Comparison of ENCODE assay signal across 14 cellular contexts in genomic region chr4:16967722-16968121, GRCh38.
A peak's percentile ranks its signal among the peaks of the same experiment; 100 is the strongest.
DNase-seq lines count a peak whose midpoint lies in the region; ATAC-seq and TF ChIP-seq lines count a peak whose summit lies in the region.
"Had no signal": no experiment of that assay in that cellular context is flagged by ENCODE, and none has a peak within 500 bp of the region (broad histone marks: within the 10 kb centered on the region; RNA-seq: fewer than 3 reads in every experiment).

No MANE protein-coding gene starts in this region.

- H3K9me3 ChIP-seq in sigmoid colon (no peaks in the 10 kb centered on the region), HAP-1 (no peaks in the 10 kb centered on the region)
- H3K9me3 ChIP-seq: neutrophil had no signal

- H3K27ac ChIP-seq in sigmoid colon: peak overlapping the region in 3 of 4 donors; percentile 45 to 74 (median 56)
- H3K27ac ChIP-seq: neutrophil, RWPE1 had no signal

- TF ChIP-seq POLR2A in sigmoid colon (IDR thresholded peaks at IDR 0.05): no peak

- intact Hi-C loops in sigmoid colon (cut with DNase I): loop anchor here (2.0 to 10.0 kb wide), 3 partner anchors 70 to 273 kb away; partner anchors contain the start of gene LDB2

- H3K27me3 ChIP-seq in sigmoid colon: no peaks in the 10 kb centered on the region
- no peaks in the 10 kb centered on the region for H3K27me3 ChIP-seq in HAP-1 (ENCODE audit: low read depth)
- H3K27me3 ChIP-seq: neutrophil had no signal

- no peak for TF ChIP-seq CTCF in sigmoid colon (IDR thresholded peaks at IDR 0.05)

- DNase-seq in Ammon's horn (ENCODE audit: low spot score) (peak; percentile 13), dedifferentiated amniotic fluid mesenchymal stem cell (ENCODE audit: extremely low spot score) (peak; percentile 40), iris pigment epithelial cell (ENCODE audit: low read depth) (peak; percentile 56), sigmoid colon (peak; percentile 87), NOMO-1 treated with dmso at 0.1 percent for 144 hours (lab: John Stamatoyannopoulos, UW; ENCODE audit: unreplicated experiment) (no peak), NCI-H1694 treated with DMSO at 0.1 percent for 48 hours (lab: John Stamatoyannopoulos, UW) (no peak), HAP-1 (ENCODE audit: low spot score in 2 of 2) (no peak)
- DNase-seq: GDM1, MV-4-11, NCI-H510A, trophoblast cell had no signal

- in situ Hi-C loops in HAP-1 (cut with MboI; ENCODE audit: low sequenced_read_pairs): no loop called here

- H3K36me3 ChIP-seq in sigmoid colon (no peaks in the 10 kb centered on the region), HAP-1 (replicated peaks) (no peaks in the 10 kb centered on the region)
- H3K36me3 ChIP-seq: neutrophil had no signal

- H3K4me3 ChIP-seq in sigmoid colon: no peak overlapping the region
- no peak overlapping the region for H3K4me3 ChIP-seq in HAP-1

- no peak for ATAC-seq in HG02798 (IDR thresholded peaks at IDR 0.05; ENCODE audit: poor library complexity, unreplicated experiment)

- H3K4me1 ChIP-seq in sigmoid colon (peaks cover 0 to 30% (median 29%) of the 10 kb centered on the region in 4 donors), HAP-1 (no peaks in the 10 kb centered on the region)

- TF ChIP-seq EP300 in sigmoid colon (IDR thresholded peaks at IDR 0.05): no peak

- WGBS in sigmoid colon, 2 donors: 65 to 66% methylated on average over 5 of the region's 5 CpGs

Comparison
In these comparisons a context has a peak if more than half of its experiments do, and no peak if none do; other contexts are left out.
1. DNase-seq: peak in Ammon's horn (single experiment), dedifferentiated amniotic fluid mesenchymal stem cell (single experiment), iris pigment epithelial cell (single experiment) and sigmoid colon (single experiment); none in NOMO-1 treated with dmso at 0.1 percent for 144 hours (single experiment), NCI-H1694 treated with DMSO at 0.1 percent for 48 hours (single experiment) and HAP-1 (0 of 2).